1 cellular context compared by ENCODE assay signal in genomic region chr6:30573113-30573512, GRCh38.
A peak's percentile ranks its signal among the peaks of the same experiment; 100 is the strongest.
TF ChIP-seq lines count a peak whose summit lies in the region.

No MANE protein-coding gene starts in this region.

TF ChIP-seq in HepG2, 621 proteins besides CTCF, POLR2A, EP300 and RAD21:
- TF ChIP-seq ZNF256 (CRISPR knock-in tag; conservative IDR thresholded peaks at IDR 0.05) (0 out of 2 replicates have a peak, but pooled peaks have one; percentile 24), MAFK (conservative IDR thresholded peaks at IDR 0.05 in 1 of 2, IDR thresholded peaks at IDR 0.05 in 1 of 2; ENCODE audit: low read length in 2 of 2) (peak; percentile 21 to 24; a peak in 1 of 4 replicates), E2F2 (CRISPR knock-in tag; IDR thresholded peaks at IDR 0.05; ENCODE audit: borderline replicate concordance) (no peak), NFATC3 (CRISPR knock-in tag; IDR thresholded peaks at IDR 0.05) (no peak), PBX3 (CRISPR knock-in tag; IDR thresholded peaks at IDR 0.05; ENCODE audit: borderline replicate concordance) (no peak)
